8 cellular contexts compared by ENCODE assay signal in genomic region chr11:59560290-59560701, GRCh38. TPM values are rescaled to one million over a fixed set of nuclear protein-coding genes. Genes with fewer than 3 reads are reported as not detected.
DNase-seq lines count a peak whose midpoint lies in the region; ATAC-seq and TF ChIP-seq lines count a peak whose summit lies in the region.

No MANE protein-coding gene starts in this region.

- H2AFZ ChIP-seq in GM23248 = peak overlapping the region; percentile 98

- no peak for TF ChIP-seq CTCF in uterus (IDR thresholded peaks at IDR 0.05)

- H3K4me3 ChIP-seq in GM23248 (peak overlapping the region; percentile 89), MG63 (peak overlapping the region; percentile 97), SK-N-MC (peak overlapping the region; percentile 93), uterus (peak overlapping the region; percentile 58 to 63)

- 0 to 2% methylated on average over 18 of the region's 18 CpGs for WGBS in GM23248 (ENCODE audit: low coverage in 1 of 2, low lambda C conversion rate in 2 of 2, missing lambda C conversion rate in 2 of 2), 2 experiments

- H3K27me3 ChIP-seq in GM23248 (replicated peaks; ENCODE audit: insufficient read depth) (no peaks in the 10 kb centered on the region), MG63 (no peaks in the 10 kb centered on the region), uterus (no peaks in the 10 kb centered on the region)

- H3K9me3 ChIP-seq in GM23248 (ENCODE audit: low read depth) (no peaks in the 10 kb centered on the region), MG63 (no peaks in the 10 kb centered on the region), SK-N-MC (ENCODE audit: low read depth, low read length) (no peaks in the 10 kb centered on the region), uterus (no peaks in the 10 kb centered on the region)

- no peaks in the 10 kb centered on the region for H3K36me3 ChIP-seq in GM23248 (ENCODE audit: low read depth)
- H3K36me3 ChIP-seq in MG63 = no peaks in the 10 kb centered on the region
- no peaks in the 10 kb centered on the region for H3K36me3 ChIP-seq in SK-N-MC (ENCODE audit: insufficient read depth, low read length)
- no peaks in the 10 kb centered on the region for H3K36me3 ChIP-seq in uterus

- H3K79me2 ChIP-seq in GM23248 (ENCODE audit: insufficient read depth) = no peaks in the 10 kb centered on the region

- no peak for TF ChIP-seq POLR2A in uterus (IDR thresholded peaks at IDR 0.05)

- no peaks in the 10 kb centered on the region for H4K20me1 ChIP-seq in GM23248 (ENCODE audit: insufficient read depth)

- DNase-seq in DMS 273 treated with DMSO at 0.1 percent for 48 hours (lab: John Stamatoyannopoulos, UW) (peak; percentile 40), GM23248 (peak; percentile 67), MG63 (peak; percentile 54), SK-N-MC (ENCODE audit: low read depth, low spot score) (no peak), left cardiac atrium (no peak), posterior cingulate gyrus (peak in 6 of 10 donors; percentile 24 to 85 (median 58)), uterus (peak; percentile 60 to 63)
- DNase-seq in activated naive CD8-positive, alpha-beta T cell treated with anti-CD3 and anti-CD28 coated beads, Interleukin-2, amount 50 U/mL, for 16 hours (ENCODE audit: low read depth, low spot score) = peak; percentile 57

- peaks cover 36% of the 10 kb centered on the region for H3F3A ChIP-seq in GM23248 (ENCODE audit: insufficient read depth)

- peak; percentile 71 to 76 for ATAC-seq in left cardiac atrium

- peak overlapping the region; percentile 71 for H3K27ac ChIP-seq in GM23248
- peak overlapping the region; percentile 74 for H3K27ac ChIP-seq in SK-N-MC
- H3K27ac ChIP-seq in uterus = peak overlapping the region; percentile 88 to 96

- peak overlapping the region; percentile 88 for H3K4me2 ChIP-seq in GM23248 (ENCODE audit: unreplicated experiment)

- intact Hi-C loops in left cardiac atrium (cut with DNase I) = no loop called here
- intact Hi-C loops in posterior cingulate gyrus (cut with DNase I) = loop anchor here (2.0 kb wide), 1 partner anchor 57 kb away; no protein-coding TSS in a partner anchor
- intact Hi-C loops in uterus (cut with DNase I; ENCODE audit: low total_unique reads) = no loop called here

- in situ Hi-C loops in GM23248 (cut with MboI) = no loop called here

- H3K9ac ChIP-seq in GM23248 (peak overlapping the region; percentile 78), SK-N-MC (ENCODE audit: insufficient read length) (peak overlapping the region; percentile 83)

- H3K4me1 ChIP-seq in GM23248 (ENCODE audit: insufficient read depth) (peaks cover 12% of the 10 kb centered on the region; the same call in 1 of the 2 replicates), uterus (no peaks in the 10 kb centered on the region)

- H3K9me2 ChIP-seq in GM23248 (ENCODE audit: insufficient read depth) = no peaks in the 10 kb centered on the region

RNA-seq across cellular contexts. Expression of gene OR4D9, which starts 49.0 kb away (rescaled TPM):
- total RNA-seq in GM23248 (2014; rRNA removed; shearing (Covaris generic)) = not detected in 2 replicates
- polyA plus RNA-seq in GM23248 (2016; fragmentation: Nextera tagmentation; extraction: Ambion mirVana) = not detected in 2 replicates
- total RNA-seq in MG63 (2014; rRNA removed; shearing (Covaris generic); ENCODE audit: low replicate concordance) = not detected in 2 replicates
- not detected for total RNA-seq in left cardiac atrium
- total RNA-seq in uterus = not detected

RNA-seq across cellular contexts. Expression of gene OSBP, which starts 55.3 kb away (rescaled TPM):
- 17.2 and 26.4 TPM in 2 replicates for total RNA-seq in GM23248 (2014; rRNA removed; shearing (Covaris generic))
- polyA plus RNA-seq in GM23248 (2016; fragmentation: Nextera tagmentation; extraction: Ambion mirVana) = 10.7 and 12.8 TPM in 2 replicates
- total RNA-seq in MG63 (2014; rRNA removed; shearing (Covaris generic); ENCODE audit: low replicate concordance) = 19.1 and 23.8 TPM in 2 replicates
- 10 to 100 TPM; 31.7 to 37.8 TPM for total RNA-seq in left cardiac atrium
- total RNA-seq in uterus = 10 to 100 TPM; 27.4 to 51.0 (median 41.9) TPM

RNA-seq across cellular contexts. Expression of gene OR4D11, which starts 56.9 kb away (rescaled TPM):
- not detected in 2 replicates for total RNA-seq in GM23248 (2014; rRNA removed; shearing (Covaris generic))
- not detected in 2 replicates for polyA plus RNA-seq in GM23248 (2016; fragmentation: Nextera tagmentation; extraction: Ambion mirVana)
- not detected in 2 replicates for total RNA-seq in MG63 (2014; rRNA removed; shearing (Covaris generic); ENCODE audit: low replicate concordance)
- total RNA-seq in left cardiac atrium = not detected
- total RNA-seq in uterus = not detected

Comparison
In these comparisons a context has a peak if more than half of its experiments do, and no peak if none do; other contexts are left out.
1. DNase-seq: peak in DMS 273 treated with DMSO at 0.1 percent for 48 hours (single experiment), GM23248 (single experiment), MG63 (single experiment), activated naive CD8-positive, alpha-beta T cell treated with anti-CD3 and anti-CD28 coated beads, Interleukin-2, amount 50 U/mL, for 16 hours (single experiment), posterior cingulate gyrus (6 of 10) and uterus (2 of 2); none in SK-N-MC (single experiment) and left cardiac atrium (single experiment).
2. Peak in every context shown above with its lines, with median percentiles within 50 percentile points of each other: H3K27ac ChIP-seq and H3K4me3 ChIP-seq.